Comparison of ENCODE assay signal across 8 cellular contexts in genomic region chr2:189751080-189751658, GRCh38. TPM values are rescaled to one million over a fixed set of nuclear protein-coding genes. Genes with fewer than 3 reads are reported as not detected.
DNase-seq lines count a peak whose midpoint lies in the region; TF ChIP-seq lines count a peak whose summit lies in the region.

No MANE protein-coding gene starts in this region.

- no peak overlapping the region for H3K9ac ChIP-seq in Loucy (ENCODE audit: low read depth, low read length, poor library complexity, severe bottlenecking)

- H3K9me2 ChIP-seq in Loucy (replicated peaks; ENCODE audit: low read depth, low read length), result no peaks in the 10 kb centered on the region

- no peaks in the 10 kb centered on the region for H3K27me3 Mint-ChIP-seq in activated CD4-positive, alpha-beta T cell treated with anti-CD3 and anti-CD28 coated beads, Interleukin-2, amount 10 ng/mL, durations not matched to agents 24 days and 14 days

- H3K4me3 ChIP-seq in Loucy (ENCODE audit: low read length, poor library complexity, severe bottlenecking) (no peak overlapping the region), fibroblast of mammary gland (ENCODE audit: control insufficient read depth, low read depth, low read length) (no peak overlapping the region)

- intact Hi-C loops in activated CD4-positive, alpha-beta T cell treated with anti-CD3 and anti-CD28 coated beads, Interleukin-2, amount 10 ng/mL, durations not matched to agents 24 days and 14 days (cut with micrococcal nuclease), result loop anchor here (1.0 to 2.0 kb wide), 3 partner anchors 11 to 319 kb away; partner anchors contain the start of genes ASNSD1 and OSGEPL1

- no peak overlapping the region for H2AFZ ChIP-seq in Loucy (ENCODE audit: low read length)

- no peaks in the 10 kb centered on the region for H3K4me1 Mint-ChIP-seq in activated CD4-positive, alpha-beta T cell treated with anti-CD3 and anti-CD28 coated beads, Interleukin-2, amount 10 ng/mL, durations not matched to agents 24 days and 14 days

- H3K4me3 Mint-ChIP-seq in activated CD4-positive, alpha-beta T cell treated with anti-CD3 and anti-CD28 coated beads, Interleukin-2, amount 10 ng/mL, durations not matched to agents 24 days and 14 days, result no peak overlapping the region

- no peaks in the 10 kb centered on the region for H3K4me1 ChIP-seq in Loucy (ENCODE audit: insufficient read depth, low read length, poor library complexity, severe bottlenecking)

- no peaks in the 10 kb centered on the region for H3F3A ChIP-seq in Loucy (ENCODE audit: low read depth)

- TF ChIP-seq CTCF in Loucy (conservative IDR thresholded peaks at IDR 0.05; ENCODE audit: low read length) (peak; percentile 79), fibroblast of mammary gland (conservative IDR thresholded peaks at IDR 0.05; ENCODE audit: control insufficient read depth, insufficient read depth, low read depth, low read length) (peak; percentile 81)

- no peaks in the 10 kb centered on the region for H3K9me3 Mint-ChIP-seq in activated CD4-positive, alpha-beta T cell treated with anti-CD3 and anti-CD28 coated beads, Interleukin-2, amount 10 ng/mL, durations not matched to agents 24 days and 14 days

- no peaks in the 10 kb centered on the region for H3K79me2 ChIP-seq in Loucy (ENCODE audit: insufficient read depth, low read length)

- H3K27ac Mint-ChIP-seq in activated CD4-positive, alpha-beta T cell treated with anti-CD3 and anti-CD28 coated beads, Interleukin-2, amount 10 ng/mL, durations not matched to agents 24 days and 14 days, result no peak overlapping the region

- no peaks in the 10 kb centered on the region for H3K27me3 ChIP-seq in Loucy (ENCODE audit: insufficient read depth, low read length, poor library complexity, severe bottlenecking)

- peak; percentile 3 to 60 (median 11) for DNase-seq in NCI-H1417 (lab: John Stamatoyannopoulos, UW)
- DNase-seq in NCI-H1417 treated with DMSO at 0.1 percent for 48 hours (lab: John Stamatoyannopoulos, UW), result no peak
- DNase-seq in GM19240 (ENCODE audit: insufficient read length, low spot score), result peak; percentile 8
- DNase-seq in activated CD4-positive, alpha-beta T cell treated with anti-CD3 and anti-CD28 coated beads, Interleukin-2, amount 10 ng/mL, durations not matched to agents 24 days and 14 days, result peak; percentile 83
- peak; percentile 45 for DNase-seq in fibroblast of mammary gland (ENCODE audit: low read depth)
- DNase-seq in renal cortical epithelial cell (ENCODE audit: low read depth), result peak; percentile 23
- DNase-seq in NCI-H1092 (lab: John Stamatoyannopoulos, UW), result no peak

- no peaks in the 10 kb centered on the region for H4K20me1 ChIP-seq in Loucy (ENCODE audit: insufficient read depth, low read length, poor library complexity, severe bottlenecking)

- H3K4me2 ChIP-seq in Loucy (ENCODE audit: low read depth, low read length, poor library complexity, severe bottlenecking), result no peak overlapping the region

- H3K9me3 ChIP-seq in Loucy (ENCODE audit: insufficient read depth, low read depth, low read length), result no peaks in the 10 kb centered on the region

- peaks cover 5% of the 10 kb centered on the region for H3K36me3 Mint-ChIP-seq in activated CD4-positive, alpha-beta T cell treated with anti-CD3 and anti-CD28 coated beads, Interleukin-2, amount 10 ng/mL, durations not matched to agents 24 days and 14 days (ENCODE audit: low read depth)

- no peaks in the 10 kb centered on the region for H3K36me3 ChIP-seq in Loucy (ENCODE audit: insufficient read depth, low read length)

RNA-seq across cellular contexts. Expression of gene OSGEPL1, which starts 11.4 kb away (rescaled TPM):
- 11.1 and 12.2 TPM in 2 replicates for total RNA-seq in activated CD4-positive, alpha-beta T cell treated with anti-CD3 and anti-CD28 coated beads, Interleukin-2, amount 10 ng/mL, durations not matched to agents 24 days and 14 days
- 7.3 and 8.0 TPM in 2 replicates for total RNA-seq in renal cortical epithelial cell

RNA-seq across cellular contexts. Expression of gene ORMDL1, which starts 33.0 kb away (rescaled TPM):
- 74.5 and 82.7 TPM in 2 replicates for total RNA-seq in activated CD4-positive, alpha-beta T cell treated with anti-CD3 and anti-CD28 coated beads, Interleukin-2, amount 10 ng/mL, durations not matched to agents 24 days and 14 days
- total RNA-seq in renal cortical epithelial cell, result 50.7 and 70.4 TPM in 2 replicates

RNA-seq across cellular contexts. Expression of gene PMS1, which starts 33.1 kb away (rescaled TPM):
- total RNA-seq in activated CD4-positive, alpha-beta T cell treated with anti-CD3 and anti-CD28 coated beads, Interleukin-2, amount 10 ng/mL, durations not matched to agents 24 days and 14 days, result 67.2 and 69.2 TPM in 2 replicates
- total RNA-seq in renal cortical epithelial cell, result 23.6 and 28.4 TPM in 2 replicates

Comparison
In these comparisons a context has a peak if more than half of its experiments do, and no peak if none do; other contexts are left out.
1. DNase-seq: peak in NCI-H1417 (3 of 3), GM19240 (single experiment), activated CD4-positive, alpha-beta T cell treated with anti-CD3 and anti-CD28 coated beads, Interleukin-2, amount 10 ng/mL, durations not matched to agents 24 days and 14 days (single experiment), fibroblast of mammary gland (single experiment) and renal cortical epithelial cell (single experiment); none in NCI-H1417 treated with DMSO at 0.1 percent for 48 hours (single experiment) and NCI-H1092 (single experiment).